Comparison of ENCODE assay signal across 26 cellular contexts in genomic region chr1:242189591-242189990, GRCh38.
DNase-seq lines count a peak whose midpoint lies in the region; ATAC-seq and TF ChIP-seq lines count a peak whose summit lies in the region.
"Had no signal": no experiment of that assay in that cellular context is flagged by ENCODE, and none has a peak within 500 bp of the region (broad histone marks: within the 10 kb centered on the region; RNA-seq: fewer than 3 reads in every experiment).

No MANE protein-coding gene starts in this region.

- H2AFZ ChIP-seq in HCT116 (ENCODE audit: low read depth, low read length, poor library complexity, severe bottlenecking) (no peak overlapping the region), smooth muscle cell (ENCODE audit: low read depth) (no peak overlapping the region)

- H3K9me3 ChIP-seq in HCT116 (ENCODE audit: control insufficient read depth in 1 of 2, insufficient read depth in 1 of 2, low read depth in 1 of 2, low read length in 2 of 2) (no peaks in the 10 kb centered on the region), WERI-Rb-1 (ENCODE audit: severe bottlenecking) (no peaks in the 10 kb centered on the region), smooth muscle cell (replicated peaks; ENCODE audit: low read depth) (no peaks in the 10 kb centered on the region)
- H3K9me3 ChIP-seq: colonic mucosa, Peyer's patch, tibial nerve had no signal

- CTCF ChIA-PET in HCT116 (lab: Charles Lee): no interaction called here
- CTCF ChIA-PET in activated naive CD4-positive, alpha-beta T cell treated with anti-CD3 and anti-CD28 coated beads, Interleukin-2, amount 10 ng/mL, durations not matched to agents 7 days and 5 days (lab: Charles Lee): no interaction called here

- H3K4me1 Mint-ChIP-seq in activated naive CD4-positive, alpha-beta T cell treated with anti-CD3 and anti-CD28 coated beads, Interleukin-2, amount 10 ng/mL, durations not matched to agents 7 days and 5 days: no peaks in the 10 kb centered on the region
- H3K4me1 Mint-ChIP-seq: CD4-positive, alpha-beta memory T cell; immature natural killer cell had no signal

- H3K9ac ChIP-seq in HCT116 (ENCODE audit: low read length) (no peak overlapping the region), smooth muscle cell (ENCODE audit: low read depth) (no peak overlapping the region)

- H3K4me3 ChIP-seq in GM06990 (replicated peaks; ENCODE audit: low read depth, low read length): no peak overlapping the region
- H3K4me3 ChIP-seq in HCT116 (replicated peaks in 1 of 2; ENCODE audit: low read depth in 1 of 2, low read length in 2 of 2): no peak overlapping the region
- no peak overlapping the region for H3K4me3 ChIP-seq in WERI-Rb-1 (ENCODE audit: low read depth, low read length)
- no peak overlapping the region for H3K4me3 ChIP-seq in smooth muscle cell
- H3K4me3 ChIP-seq: colonic mucosa, Peyer's patch, tibial nerve had no signal

- no peak overlapping the region for H3K27ac Mint-ChIP-seq in activated naive CD4-positive, alpha-beta T cell treated with anti-CD3 and anti-CD28 coated beads, Interleukin-2, amount 10 ng/mL, durations not matched to agents 7 days and 5 days
- H3K27ac Mint-ChIP-seq: activated naive CD8-positive, alpha-beta T cell; CD4-positive, alpha-beta memory T cell; HFFc6; immature natural killer cell; stimulated activated naive CD8-positive, alpha-beta T cell treated with anti-CD3 and anti-CD28 coated beads, Interleukin-15, Interleukin-2, amounts not matched to agents 100 ng/mL and 50 ng/mL, for 24 hours had no signal

- no peaks in the 10 kb centered on the region for H3K9me3 Mint-ChIP-seq in activated naive CD4-positive, alpha-beta T cell treated with anti-CD3 and anti-CD28 coated beads, Interleukin-2, amount 10 ng/mL, durations not matched to agents 7 days and 5 days

- no peak overlapping the region for H3K4me3 Mint-ChIP-seq in activated naive CD4-positive, alpha-beta T cell treated with anti-CD3 and anti-CD28 coated beads, Interleukin-2, amount 10 ng/mL, durations not matched to agents 7 days and 5 days
- H3K4me3 Mint-ChIP-seq: activated naive CD8-positive, alpha-beta T cell; HFFc6; immature natural killer cell; stimulated activated naive CD8-positive, alpha-beta T cell treated with anti-CD3 and anti-CD28 coated beads, Interleukin-15, Interleukin-2, amounts not matched to agents 100 ng/mL and 50 ng/mL, for 24 hours had no signal

- no peaks in the 10 kb centered on the region for H3F3A ChIP-seq in smooth muscle cell (ENCODE audit: low read depth)

- no peaks in the 10 kb centered on the region for H3K4me1 ChIP-seq in HCT116 (ENCODE audit: control insufficient read depth in 1 of 2, insufficient read depth in 2 of 2, low read length in 2 of 2)
- H3K4me1 ChIP-seq in smooth muscle cell (ENCODE audit: low read depth): no peaks in the 10 kb centered on the region
- H3K4me1 ChIP-seq: colonic mucosa, Peyer's patch, tibial nerve had no signal

- no peak overlapping the region for H3K4me2 ChIP-seq in HCT116 (ENCODE audit: low read length)
- H3K4me2 ChIP-seq in smooth muscle cell: no peak overlapping the region

- no peaks in the 10 kb centered on the region for H3K27me3 Mint-ChIP-seq in activated naive CD4-positive, alpha-beta T cell treated with anti-CD3 and anti-CD28 coated beads, Interleukin-2, amount 10 ng/mL, durations not matched to agents 7 days and 5 days
- H3K27me3 Mint-ChIP-seq: stimulated activated naive CD8-positive, alpha-beta T cell treated with anti-CD3 and anti-CD28 coated beads, Interleukin-15, Interleukin-2, amounts not matched to agents 100 ng/mL and 50 ng/mL, for 24 hours had no signal

- no peaks in the 10 kb centered on the region for H4K20me1 ChIP-seq in HCT116 (ENCODE audit: insufficient read depth)
- no peaks in the 10 kb centered on the region for H4K20me1 ChIP-seq in smooth muscle cell (ENCODE audit: low read depth)

- no peaks in the 10 kb centered on the region for H3K36me3 Mint-ChIP-seq in activated naive CD4-positive, alpha-beta T cell treated with anti-CD3 and anti-CD28 coated beads, Interleukin-2, amount 10 ng/mL, durations not matched to agents 7 days and 5 days
- H3K36me3 Mint-ChIP-seq: activated naive CD8-positive, alpha-beta T cell; CD4-positive, alpha-beta memory T cell; immature natural killer cell had no signal

- POLR2A ChIA-PET in HCT116 (lab: Charles Lee): no interaction called here

- WGBS in smooth muscle cell (ENCODE audit: low lambda C conversion rate): 87% methylated on average over 2 of the region's 2 CpGs

- ATAC-seq in HCT116: peak; percentile 75
- ATAC-seq: activated CD4-positive, CD25-positive, alpha-beta regulatory T cell treated with anti-CD3 and anti-CD28 coated beads, Interleukin-2, amount 50 U/mL, for 24 hours; left ventricle myocardium superior had no signal

- DNase-seq in GM06990 (ENCODE audit: extremely low read depth, insufficient read length) (no peak), HCT116 (ENCODE audit: low read depth, low spot score) (no peak), WERI-Rb-1 (peak; percentile 33), iPS-NIHi11 (ENCODE audit: low spot score) (peak; percentile 37), activated gamma-delta T cell treated with Interleukin-2 at 50 U/mL for 16 hours (no peak), smooth muscle cell (lab: John Stamatoyannopoulos, UW; ENCODE audit: unreplicated experiment) (no peak), NAMALWA (ENCODE audit: low spot score) (no peak)
- no peak for DNase-seq in activated naive CD4-positive, alpha-beta T cell treated with anti-CD3 and anti-CD28 coated beads, Interleukin-2, amount 10 ng/mL, durations not matched to agents 7 days and 5 days
- DNase-seq: CD4-positive, alpha-beta memory T cell; colonic mucosa; DMS53; head of caudate nucleus; HFFc6; immature natural killer cell; IMR-90; left ventricle myocardium superior; MM.1S; NCI-H187; Peyer's patch; small intestine; stimulated activated CD4-positive, alpha-beta T cell treated with anti-CD3 and anti-CD28 coated beads, Interleukin-4, amount 100 ng/mL, for 24 hours; T1000 had no signal

- RAD21 ChIA-PET in HCT116 (lab: Charles Lee; ENCODE audit: low non-redundant PET in 1 of 2, low total read pairs in 2 of 2, uncharacterized antibody in 2 of 2, unreplicated experiment in 2 of 2): no interaction called here

- H3K9me2 ChIP-seq in HCT116 (ENCODE audit: insufficient read depth): no peaks in the 10 kb centered on the region

- H3K27me3 ChIP-seq in GM06990 (replicated peaks; ENCODE audit: control insufficient read depth, insufficient read depth, low read length): no peaks in the 10 kb centered on the region
- 0 out of 2 replicates have a peak, but pooled peaks cover 6% of the 10 kb centered on the region for H3K27me3 ChIP-seq in HCT116 (ENCODE audit: insufficient read depth, low read length)
- H3K27me3 ChIP-seq in WERI-Rb-1 (ENCODE audit: insufficient read depth, low read depth, severe bottlenecking): no peaks in the 10 kb centered on the region
- H3K27me3 ChIP-seq in smooth muscle cell (ENCODE audit: low read depth): no peaks in the 10 kb centered on the region
- H3K27me3 ChIP-seq: colonic mucosa, Peyer's patch, tibial nerve had no signal

- H3K79me2 ChIP-seq in HCT116 (ENCODE audit: insufficient read depth, low read length) (no peaks in the 10 kb centered on the region), smooth muscle cell (ENCODE audit: low read depth) (no peaks in the 10 kb centered on the region)

- H3K27ac ChIP-seq in HCT116 (ENCODE audit: low read depth, low read length) (no peak overlapping the region), WERI-Rb-1 (no peak overlapping the region), smooth muscle cell (ENCODE audit: low read depth) (no peak overlapping the region)
- H3K27ac ChIP-seq: colonic mucosa, Peyer's patch, tibial nerve had no signal

- TF ChIP-seq RAD21 in HCT116 (IDR thresholded peaks at IDR 0.05; ENCODE audit: low read depth): no peak

- intact Hi-C loops in HCT116 (cut with micrococcal nuclease): no loop called here

- TF ChIP-seq CTCF in GM06990 (IDR thresholded peaks at IDR 0.05; ENCODE audit: insufficient read depth, low read length, poor library complexity, severe bottlenecking): peak; percentile 27
- TF ChIP-seq CTCF in HCT116 (IDR thresholded peaks at IDR 0.05 in 2 of 3, conservative IDR thresholded peaks at IDR 0.05 in 1 of 3; ENCODE audit: borderline replicate concordance in 1 of 3, insufficient read depth in 1 of 3, low read depth in 2 of 3, low read length in 2 of 3): peak in 2 of 3 experiments; percentile 46 to 57; a peak in 4 of 6 replicates
- peak; percentile 68 for TF ChIP-seq CTCF in WERI-Rb-1 (IDR thresholded peaks at IDR 0.05; ENCODE audit: low read depth, low read length)
- no peak for TF ChIP-seq CTCF in smooth muscle cell (IDR thresholded peaks at IDR 0.05; ENCODE audit: borderline replicate concordance, insufficient read depth, poor library complexity, severe bottlenecking)

- no peak for TF ChIP-seq POLR2A in HCT116 (IDR thresholded peaks at IDR 0.05; ENCODE audit: borderline replicate concordance, extremely low read depth, insufficient read depth, insufficient read length)

- H3K36me3 ChIP-seq in GM06990 (ENCODE audit: control insufficient read depth, insufficient read depth, low read length): no peaks in the 10 kb centered on the region
- no peaks in the 10 kb centered on the region for H3K36me3 ChIP-seq in HCT116 (ENCODE audit: control insufficient read depth in 1 of 2, insufficient read depth in 2 of 2, low read length in 2 of 2)
- no peaks in the 10 kb centered on the region for H3K36me3 ChIP-seq in WERI-Rb-1
- no peaks in the 10 kb centered on the region for H3K36me3 ChIP-seq in smooth muscle cell (ENCODE audit: low read depth)
- H3K36me3 ChIP-seq: colonic mucosa, Peyer's patch, tibial nerve had no signal

- BruUV-seq in HCT116 (replicated peaks; lab: Mats Ljungman, UMichigan): no TSS peak

TF ChIP-seq in HCT116, 20 proteins besides CTCF, POLR2A, EP300 and RAD21 (continues in another document):
- no peak for TF ChIP-seq ZFX (IDR thresholded peaks at IDR 0.05)
- TF ChIP-seq SP1 (IDR thresholded peaks at IDR 0.05; ENCODE audit: low read depth): no peak

Comparison
In these comparisons a context has a peak if more than half of its experiments do, and no peak if none do; other contexts are left out.
1. DNase-seq: peak in WERI-Rb-1 (single experiment) and iPS-NIHi11 (single experiment); none in GM06990 (single experiment), HCT116 (single experiment), activated gamma-delta T cell treated with Interleukin-2 at 50 U/mL for 16 hours (single experiment), smooth muscle cell (single experiment), activated naive CD4-positive, alpha-beta T cell treated with anti-CD3 and anti-CD28 coated beads, Interleukin-2, amount 10 ng/mL, durations not matched to agents 7 days and 5 days (single experiment) and NAMALWA (single experiment).